ENCODE assay signal across 9 cellular contexts in genomic region chr12:32419520-32419960, GRCh38. TPM values are rescaled to one million over a fixed set of nuclear protein-coding genes. Genes with fewer than 3 reads are reported as not detected.
A peak's percentile ranks its signal among the peaks of the same experiment; 100 is the strongest.
DNase-seq lines count a peak whose midpoint lies in the region; ATAC-seq and TF ChIP-seq lines count a peak whose summit lies in the region.
"Had no signal": no experiment of that assay in that cellular context is flagged by ENCODE, and none has a peak within 500 bp of the region (broad histone marks: within the 10 kb centered on the region; RNA-seq: fewer than 3 reads in every experiment).

No MANE protein-coding gene starts in this region.

- H3K27me3 ChIP-seq in MG63, result no peaks in the 10 kb centered on the region

- DNase-seq in MG63 (peak; percentile 64), fibroblast of the aortic adventitia (ENCODE audit: low read depth) (peak; percentile 18), sciatic nerve (ENCODE audit: low spot score) (no peak), NCI-H524 (lab: John Stamatoyannopoulos, UW) (no peak), inferior parietal cortex (ENCODE audit: extremely low spot score) (no peak)
- no peak for DNase-seq in stimulated activated naive CD4-positive, alpha-beta T cell treated with Interleukin-2 at 50 U/mL for 16 hours (lab: John Stamatoyannopoulos, UW)
- DNase-seq: activated T-cell treated with anti-CD3 and anti-CD28 coated beads, Interleukin-2, amount 50 U/mL, for 72 hours had no signal

- no peak for TF ChIP-seq CTCF in fibroblast of the aortic adventitia (IDR thresholded peaks at IDR 0.05; ENCODE audit: insufficient read depth, low read length)

- intact Hi-C loops in sciatic nerve (cut with DNase I), result no loop called here

- H3K9me3 ChIP-seq in MG63, result peaks cover 3% of the 10 kb centered on the region; the same call in 1 of the 2 replicates

- ATAC-seq in GM21723 (IDR thresholded peaks at IDR 0.05; ENCODE audit: unreplicated experiment), result peak; percentile 56
- ATAC-seq in sciatic nerve, result peak; percentile 45
- no peak for ATAC-seq in GM19452 (IDR thresholded peaks at IDR 0.05; ENCODE audit: unreplicated experiment)

- no peaks in the 10 kb centered on the region for H3K36me3 ChIP-seq in MG63

- H3K4me3 ChIP-seq in MG63, result no peak overlapping the region
- no peak overlapping the region for H3K4me3 ChIP-seq in fibroblast of the aortic adventitia (ENCODE audit: low read depth, low read length)

RNA-seq across cellular contexts. Expression of gene FGD4, which starts 20.2 kb away (rescaled TPM):
- 3.1 and 9.3 TPM in 2 replicates for total RNA-seq in MG63 (2014; rRNA removed; shearing (Covaris generic); ENCODE audit: low replicate concordance)
- 5.6 and 55.6 TPM in 2 replicates for total RNA-seq in fibroblast of the aortic adventitia (ENCODE audit: low replicate concordance)
- total RNA-seq in sciatic nerve, result 54.6 TPM

Comparison
In these comparisons a context has a peak if more than half of its experiments do, and no peak if none do; other contexts are left out.
1. DNase-seq: peak in MG63 (single experiment) and fibroblast of the aortic adventitia (single experiment); none in sciatic nerve (single experiment), NCI-H524 (0 of 2), stimulated activated naive CD4-positive, alpha-beta T cell treated with Interleukin-2 at 50 U/mL for 16 hours (single experiment) and inferior parietal cortex (single experiment).